In the genomic region with DNA sequence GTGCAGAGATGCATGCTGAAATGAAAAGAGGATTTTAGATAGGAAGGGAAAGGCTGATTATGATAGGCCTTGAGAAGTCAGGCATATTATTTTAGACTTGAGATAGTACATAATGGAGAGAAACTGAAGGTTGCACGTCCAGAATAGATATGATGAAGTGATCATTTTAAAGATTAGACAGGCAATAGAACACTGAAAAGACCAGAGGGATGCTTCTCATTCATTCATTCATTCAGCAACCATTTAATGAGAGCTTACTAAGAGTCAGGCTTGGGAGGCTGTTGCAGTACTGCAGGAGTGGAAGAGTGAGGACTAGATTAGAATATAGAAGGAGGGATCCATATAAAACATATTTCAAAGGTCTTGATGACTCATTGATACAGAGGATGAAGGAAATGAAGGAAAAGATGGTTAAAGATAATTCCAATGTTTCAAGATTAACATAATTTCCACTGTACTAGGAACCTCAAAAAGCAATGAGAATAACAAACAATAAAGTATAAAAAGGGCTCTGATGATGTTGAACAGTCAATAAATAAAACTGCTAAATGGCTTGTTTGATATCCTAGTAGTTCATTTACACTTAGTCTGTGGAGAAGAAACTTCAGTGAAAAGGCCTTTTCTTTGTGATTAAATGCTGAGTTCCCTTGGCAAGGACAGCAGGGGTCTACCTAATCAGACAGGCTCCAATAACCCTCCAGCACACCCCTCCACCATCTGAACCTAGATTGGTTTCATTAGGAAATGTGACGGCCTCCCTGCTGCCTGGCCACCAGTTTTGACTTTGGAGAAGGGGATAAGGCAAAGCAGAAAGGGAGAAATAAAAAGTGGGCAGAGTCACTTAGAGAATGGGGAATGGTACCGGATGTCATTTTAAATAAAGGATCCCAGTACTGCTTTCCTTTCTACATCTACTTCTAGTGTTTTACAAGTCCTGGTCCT, we compare ENCODE assay signal across 8 cellular contexts. TPM values are rescaled to one million over a fixed set of nuclear protein-coding genes. Genes with fewer than 3 reads are reported as not detected.
DNase-seq lines count a peak whose midpoint lies in the region; ATAC-seq and TF ChIP-seq lines count a peak whose summit lies in the region.

No MANE protein-coding gene starts in this region.

- H3K4me1 ChIP-seq in right atrium auricular region (peaks cover 0 to 63% of the 10 kb centered on the region in 2 donors), mesodermal cell (ENCODE audit: control insufficient read depth, insufficient read depth, low read length, poor library complexity, severe bottlenecking) (no peaks in the 10 kb centered on the region)

- 40 to 67% methylated on average over 1 of the region's 3 CpGs for WGBS in mesodermal cell (ENCODE audit: insufficient coverage in 2 of 2), 2 experiments

- ATAC-seq in Right ventricle myocardium inferior (no peak), HG03108 (IDR thresholded peaks at IDR 0.05; ENCODE audit: unreplicated experiment) (no peak)

- H3K4me3 Mint-ChIP-seq in brain, result peak overlapping the region; percentile 86 to 94 (median 90)

- no peak for DNase-seq in right atrium auricular region (ENCODE audit: low spot score)
- no peak for DNase-seq in Right ventricle myocardium inferior (ENCODE audit: missing footprints)
- no peak for DNase-seq in NCI-H2029 treated with DMSO at 0.1 percent for 48 hours (lab: John Stamatoyannopoulos, UW)
- no peak for DNase-seq in hepatic stellate cell (ENCODE audit: low spot score)
- DNase-seq in NCI-H226, result no peak

- H3K4me3 ChIP-seq in right atrium auricular region (peak overlapping the region; percentile 72 to 84), mesodermal cell (ENCODE audit: extremely low read depth, insufficient read depth, low read length, poor library complexity, severe bottlenecking) (peak overlapping the region; percentile 76)

- peak overlapping the region; percentile 95 to 100 (median 99) for H3K27ac Mint-ChIP-seq in brain

- H3K27me3 ChIP-seq in right atrium auricular region, result no peaks in the 10 kb centered on the region

- peaks cover 74% of the 10 kb centered on the region for H3K4me1 Mint-ChIP-seq in brain

- TF ChIP-seq CTCF in right atrium auricular region (IDR thresholded peaks at IDR 0.05) (no peak), brain (conservative IDR thresholded peaks at IDR 0.05) (no peak)

- H3K36me3 ChIP-seq in right atrium auricular region (no peaks in the 10 kb centered on the region), mesodermal cell (ENCODE audit: control insufficient read depth, insufficient read depth, low read length) (no peaks in the 10 kb centered on the region)

- H3K27me3 Mint-ChIP-seq in brain, result peaks cover 5% of the 10 kb centered on the region

- H3K36me3 Mint-ChIP-seq in brain, result peaks cover 5% of the 10 kb centered on the region

- peak overlapping the region; percentile 92 to 97 for H3K27ac ChIP-seq in right atrium auricular region
- no peak overlapping the region for H3K27ac ChIP-seq in mesodermal cell (ENCODE audit: low read depth, low read length, severe bottlenecking)

- intact Hi-C loops in Right ventricle myocardium inferior (cut with DNase I), result no loop called here

- no peaks in the 10 kb centered on the region for H3K9me3 ChIP-seq in right atrium auricular region
- H3K9me3 ChIP-seq in mesodermal cell (ENCODE audit: control insufficient read depth, low read length), result no peaks in the 10 kb centered on the region

- H3K9me3 Mint-ChIP-seq in brain, result no peaks in the 10 kb centered on the region

RNA-seq across cellular contexts. Expression of gene CILK1, which starts 1.7 kb away (rescaled TPM):
- total RNA-seq in right atrium auricular region (1 to 10 TPM; 7.0 to 9.7 TPM), Right ventricle myocardium inferior (6.4 TPM)
- 2.9 TPM for polyA plus RNA-seq in brain (ENCODE audit: insufficient read depth, low read depth, low replicate concordance)
- polyA plus RNA-seq in mesodermal cell (2013, experiment 1 of 2), result 9.2 TPM
- polyA plus RNA-seq in mesodermal cell (2013, experiment 2 of 2), result 9.7 TPM

RNA-seq across cellular contexts. Expression of gene FBXO9, which starts 5.3 kb away (rescaled TPM):
- total RNA-seq in right atrium auricular region (10 to 100 TPM; 35.8 to 50.5 TPM), Right ventricle myocardium inferior (54.7 TPM)
- polyA plus RNA-seq in brain (ENCODE audit: insufficient read depth, low read depth, low replicate concordance), result 24.1 TPM
- 33.1 TPM for polyA plus RNA-seq in mesodermal cell (2013, experiment 1 of 2)
- 36.1 TPM for polyA plus RNA-seq in mesodermal cell (2013, experiment 2 of 2)
